Comparison of ENCODE assay signal across 14 cellular contexts in genomic region chr2:197576631-197577030, GRCh38.
DNase-seq lines count a peak whose midpoint lies in the region; ATAC-seq and TF ChIP-seq lines count a peak whose summit lies in the region.
"Had no signal": no experiment of that assay in that cellular context is flagged by ENCODE, and none has a peak within 500 bp of the region (broad histone marks: within the 10 kb centered on the region; RNA-seq: fewer than 3 reads in every experiment).

No MANE protein-coding gene starts in this region.

- peak overlapping the region; percentile 46 for H3K27ac ChIP-seq in psoas muscle
- H3K27ac ChIP-seq: SJSA1, WERI-Rb-1 had no signal

- H3K36me3 ChIP-seq in psoas muscle (ENCODE audit: insufficient read depth in 1 of 2, low read depth in 1 of 2) = no peaks in the 10 kb centered on the region
- H3K36me3 ChIP-seq: SJSA1, WERI-Rb-1 had no signal

- H3K4me3 ChIP-seq in foreskin fibroblast (ENCODE audit: low read depth in 1 of 2, low read length in 2 of 2) = no peak overlapping the region
- H3K4me3 ChIP-seq in psoas muscle = no peak overlapping the region
- H3K4me3 ChIP-seq: SJSA1 had no signal

- H3K4me3 Mint-ChIP-seq in natural killer cell treated with Interleukin-12 subunit alpha and Interleukin-12 subunit beta and Interleukin-15 and Interleukin-18, amount 100 ng/mL, for 72 hours = no peak overlapping the region
- H3K4me3 Mint-ChIP-seq: CD14-positive monocyte; naive thymus-derived CD8-positive, alpha-beta T cell had no signal

- no peaks in the 10 kb centered on the region for H3K9me3 Mint-ChIP-seq in natural killer cell treated with Interleukin-12 subunit alpha and Interleukin-12 subunit beta and Interleukin-15 and Interleukin-18, amount 100 ng/mL, for 72 hours

- no peaks in the 10 kb centered on the region for H3K27me3 ChIP-seq in psoas muscle (ENCODE audit: insufficient read depth in 3 of 3, low read length in 2 of 3)
- H3K27me3 ChIP-seq: SJSA1 had no signal

- no peaks in the 10 kb centered on the region for H3K27me3 Mint-ChIP-seq in natural killer cell treated with Interleukin-12 subunit alpha and Interleukin-12 subunit beta and Interleukin-15 and Interleukin-18, amount 100 ng/mL, for 72 hours
- H3K27me3 Mint-ChIP-seq: naive thymus-derived CD8-positive, alpha-beta T cell had no signal

- DNase-seq in EH (ENCODE audit: low read depth) = peak; percentile 75
- DNase-seq in amniotic epithelial cell (ENCODE audit: low read depth) = peak; percentile 94
- DNase-seq in foreskin fibroblast = peak; percentile 66 to 80
- DNase-seq in psoas muscle = peak in 1 of 2 donors; percentile 32
- DNase-seq in COLO668 (lab: John Stamatoyannopoulos, UW; ENCODE audit: unreplicated experiment) = no peak
- DNase-seq in natural killer cell treated with Interleukin-12 subunit alpha and Interleukin-12 subunit beta and Interleukin-15 and Interleukin-18, amount 100 ng/mL, for 72 hours (ENCODE audit: low spot score) = no peak
- no peak for DNase-seq in GM19238 (ENCODE audit: insufficient read length, low spot score)
- DNase-seq: naive thymus-derived CD8-positive, alpha-beta T cell; NCI-H1417 treated with DMSO at 0.1 percent for 48 hours; NCI-H748 treated with DMSO at 0.1 percent for 48 hours; WERI-Rb-1 had no signal

- no peak overlapping the region for H3K27ac Mint-ChIP-seq in natural killer cell treated with Interleukin-12 subunit alpha and Interleukin-12 subunit beta and Interleukin-15 and Interleukin-18, amount 100 ng/mL, for 72 hours
- H3K27ac Mint-ChIP-seq: CD14-positive monocyte had no signal

- no peak for TF ChIP-seq CTCF in foreskin fibroblast (IDR thresholded peaks at IDR 0.05; ENCODE audit: low read depth, low read length)
- no peak for TF ChIP-seq CTCF in psoas muscle (IDR thresholded peaks at IDR 0.05)

- intact Hi-C loops in psoas muscle (cut with DNase I) = no loop called here

- no peaks in the 10 kb centered on the region for H3K4me1 Mint-ChIP-seq in natural killer cell treated with Interleukin-12 subunit alpha and Interleukin-12 subunit beta and Interleukin-15 and Interleukin-18, amount 100 ng/mL, for 72 hours (ENCODE audit: low read depth in 2 of 2)
- H3K4me1 Mint-ChIP-seq: CD14-positive monocyte had no signal

- WGBS in psoas muscle, 3 donors = 24 to 43% (median 28%) methylated on average over 3 of the region's 3 CpGs

- no peaks in the 10 kb centered on the region for H3K4me1 ChIP-seq in psoas muscle
- H3K4me1 ChIP-seq: SJSA1 had no signal

- H3K36me3 Mint-ChIP-seq in natural killer cell treated with Interleukin-12 subunit alpha and Interleukin-12 subunit beta and Interleukin-15 and Interleukin-18, amount 100 ng/mL, for 72 hours = peaks cover 17% of the 10 kb centered on the region

- H3K9me3 ChIP-seq in psoas muscle = no peaks in the 10 kb centered on the region

- ATAC-seq in psoas muscle (peak in 2 of 4 donors; percentile 56 to 75), GM19328 (IDR thresholded peaks at IDR 0.05; ENCODE audit: unreplicated experiment) (no peak)
- ATAC-seq in natural killer cell treated with Interleukin-12 subunit alpha and Interleukin-12 subunit beta and Interleukin-15 and Interleukin-18, amount 100 ng/mL, for 72 hours = no peak
- ATAC-seq: naive thymus-derived CD8-positive, alpha-beta T cell had no signal

Comparison
In these comparisons a context has a peak if more than half of its experiments do, and no peak if none do; other contexts are left out.
1. DNase-seq: peak in EH (single experiment), amniotic epithelial cell (single experiment) and foreskin fibroblast (2 of 2); none in COLO668 (single experiment), natural killer cell treated with Interleukin-12 subunit alpha and Interleukin-12 subunit beta and Interleukin-15 and Interleukin-18, amount 100 ng/mL, for 72 hours (single experiment) and GM19238 (single experiment).